In the genomic region with DNA sequence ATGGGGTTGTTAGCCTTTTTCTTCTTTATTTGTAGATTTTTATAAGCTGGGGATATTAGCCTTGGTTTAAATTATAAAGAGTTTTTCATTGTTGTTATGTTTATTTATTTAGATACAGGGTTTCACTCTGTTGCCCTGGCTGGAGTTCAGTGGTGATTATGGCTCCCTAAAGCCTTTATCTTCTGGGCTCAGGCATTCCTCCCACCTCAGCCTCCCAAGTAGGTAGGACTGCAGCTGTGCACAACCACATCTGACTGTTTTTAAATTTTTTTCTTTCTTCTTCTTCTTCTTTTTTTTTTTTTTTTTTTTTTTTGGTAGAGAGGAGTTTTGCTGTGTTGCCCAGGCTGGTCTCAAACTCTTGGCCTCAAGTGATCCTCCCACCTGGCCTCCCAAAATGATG, we compare ENCODE assay signal across 27 cellular contexts.
"Had no signal": no experiment of that assay in that cellular context is flagged by ENCODE, and none has a peak within 500 bp of the region (broad histone marks: within the 10 kb centered on the region; RNA-seq: fewer than 3 reads in every experiment).

No MANE protein-coding gene starts in this region.

- H3K36me3 ChIP-seq: adrenal gland, esophagus squamous epithelium had no signal

- H3K27me3 ChIP-seq: adrenal gland, body of pancreas, esophagus squamous epithelium had no signal

- DNase-seq: activated CD4-positive, alpha-beta memory T cell treated with anti-CD3 and anti-CD28 coated beads for 36 hours; activated CD4-positive, alpha-beta T cell treated with anti-CD3 and anti-CD28 coated beads for 36 hours; activated CD4-positive, alpha-beta T cell treated with anti-CD3 and anti-CD28 coated beads, Interleukin-2, amount 10 ng/mL, durations not matched to agents 24 days and 14 days; activated CD4-positive, CD25-positive, alpha-beta regulatory T cell; activated CD4-positive, CD25-positive, alpha-beta regulatory T cell treated with anti-CD3 and anti-CD28 coated beads, Interleukin-2, amount 50 U/mL, for 72 hours; activated CD8-positive, alpha-beta memory T cell treated with anti-CD3 and anti-CD28 coated beads, Interleukin-2, amount 10 ng/mL, durations not matched to agents 7 days and 5 days; activated CD8-positive, alpha-beta memory T cell treated with anti-CD3 and anti-CD28 coated beads, Interleukin-2, amount 50 U/mL, for 4 hours; activated CD8-positive, alpha-beta T cell treated with anti-CD3 and anti-CD28 coated beads, Interleukin-2, amount 10 ng/mL, durations not matched to agents 7 days and 5 days; activated effector memory CD4-positive, alpha-beta T cell treated with anti-CD3 and anti-CD28 coated beads, Interleukin-2, amount 50 U/mL, for 16 hours; activated naive CD4-positive, alpha-beta T cell treated with anti-CD3 and anti-CD28 coated beads for 36 hours; activated naive CD8-positive, alpha-beta T cell treated with anti-CD3 and anti-CD28 coated beads for 36 hours; activated naive CD8-positive, alpha-beta T cell treated with anti-CD3 and anti-CD28 coated beads, Interleukin-2, amount 50 U/mL, for 24 hours; activated T-cell treated with anti-CD3 and anti-CD28 coated beads, Interleukin-2, amount 50 U/mL, for 1 hour; activated T-cell treated with anti-CD3 and anti-CD28 coated beads, Interleukin-2, amount 50 U/mL, for 48 hours; adrenal gland; amygdala; aorta; body of pancreas; caudate nucleus; cortex of kidney; dermis blood vessel endothelial cell; effector CD4-positive, alpha-beta T cell; effector memory CD8-positive, alpha-beta T cell; esophagus squamous epithelium; foreskin melanocyte; head of caudate nucleus; T-helper 9 cell had no signal

- H3K4me1 ChIP-seq: body of pancreas, esophagus squamous epithelium had no signal

- H3K27ac ChIP-seq: adrenal gland, body of pancreas, esophagus squamous epithelium had no signal

- H3K9me3 ChIP-seq: adrenal gland, body of pancreas, esophagus squamous epithelium had no signal

- H3K4me3 ChIP-seq: adrenal gland, body of pancreas, esophagus squamous epithelium had no signal

- ATAC-seq: activated CD4-positive, alpha-beta T cell treated with anti-CD3 and anti-CD28 coated beads for 36 hours; activated CD8-positive, alpha-beta memory T cell treated with anti-CD3 and anti-CD28 coated beads, Interleukin-2, amount 10 ng/mL, durations not matched to agents 7 days and 5 days; activated CD8-positive, alpha-beta T cell treated with anti-CD3 and anti-CD28 coated beads, Interleukin-2, amount 10 ng/mL, durations not matched to agents 7 days and 5 days; activated naive CD8-positive, alpha-beta T cell treated with anti-CD3 and anti-CD28 coated beads, Interleukin-2, amount 50 U/mL, for 24 hours; body of pancreas; effector memory CD8-positive, alpha-beta T cell had no signal
